In the genomic region with DNA sequence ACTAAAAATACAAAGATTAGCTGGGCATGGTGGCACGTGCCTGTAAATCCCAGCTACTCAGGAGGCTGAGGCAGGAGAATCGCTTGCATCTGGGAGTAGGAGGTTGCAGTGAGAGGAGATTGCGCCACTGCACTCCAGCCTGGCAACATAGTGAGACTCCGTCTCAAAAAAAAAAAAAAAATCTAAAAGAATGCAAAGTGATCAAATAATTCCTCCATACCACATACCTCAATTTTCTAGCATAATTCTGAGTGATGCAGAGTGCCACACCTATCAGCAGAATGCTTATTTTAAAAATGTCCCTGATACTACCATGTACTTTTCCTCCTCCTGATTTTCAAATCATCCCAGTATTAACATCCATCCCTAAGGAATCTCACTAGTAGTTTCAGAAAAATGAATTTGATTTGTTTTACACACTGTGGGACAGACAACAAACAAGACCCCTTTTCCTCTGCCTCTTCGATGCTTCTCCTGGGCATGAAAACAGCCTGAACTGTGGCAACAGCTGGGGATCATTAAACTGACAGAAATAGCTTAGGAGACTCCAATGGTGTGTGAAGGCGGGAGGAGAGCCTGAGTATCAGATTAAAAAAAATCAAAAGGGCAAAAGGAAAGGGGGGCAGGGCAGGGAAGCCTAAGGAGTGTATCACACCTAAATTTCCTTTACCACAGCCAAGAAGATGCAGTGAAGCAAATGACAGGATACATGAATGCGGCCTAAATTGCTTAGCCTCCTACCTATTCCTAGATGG, we compare ENCODE assay signal across 16 cellular contexts.
A peak's percentile ranks its signal among the peaks of the same experiment; 100 is the strongest.
DNase-seq lines count a peak whose midpoint lies in the region; ATAC-seq and TF ChIP-seq lines count a peak whose summit lies in the region.
"Had no signal": no experiment of that assay in that cellular context is flagged by ENCODE, and none has a peak within 500 bp of the region (broad histone marks: within the 10 kb centered on the region; RNA-seq: fewer than 3 reads in every experiment).

No MANE protein-coding gene starts in this region.

- H3K27ac ChIP-seq in BLaER1 (peak overlapping the region; percentile 22; the same call in 1 of the 2 replicates), endodermal cell (ENCODE audit: low read depth, low read length) (peak overlapping the region; percentile 8), lower lobe of right lung (no peak overlapping the region)

- peaks cover 26% of the 10 kb centered on the region for H3K36me3 Mint-ChIP-seq in endodermal cell (ENCODE audit: low read depth)
- peaks cover 23% of the 10 kb centered on the region for H3K36me3 Mint-ChIP-seq in mesothelial cell of epicardium

- no peak overlapping the region for H3K27ac Mint-ChIP-seq in endodermal cell
- peak overlapping the region; percentile 84 for H3K27ac Mint-ChIP-seq in mesothelial cell of epicardium
- H3K27ac Mint-ChIP-seq: activated CD4-positive, alpha-beta T cell treated with anti-CD3 and anti-CD28 coated beads for 36 hours; stimulated activated memory B cell treated with anti-CD40 and anti-IgM and Interleukin-4, amounts not matched to agents 10 μg/mL and 1 μg/mL and 100 μg/mL, for 72 hours had no signal

- H3K36me3 ChIP-seq in BLaER1 (peaks cover 20% of the 10 kb centered on the region), endodermal cell (ENCODE audit: control insufficient read depth, insufficient read depth, low read length) (peaks cover 4% of the 10 kb centered on the region), lower lobe of right lung (no peaks in the 10 kb centered on the region)
- H3K36me3 ChIP-seq: BE2C had no signal

- no peaks in the 10 kb centered on the region for H3K27me3 Mint-ChIP-seq in endodermal cell (ENCODE audit: insufficient read depth)
- H3K27me3 Mint-ChIP-seq in mesothelial cell of epicardium (ENCODE audit: low read depth): no peaks in the 10 kb centered on the region
- H3K27me3 Mint-ChIP-seq: activated CD4-positive, alpha-beta T cell treated with anti-CD3 and anti-CD28 coated beads for 36 hours; stimulated activated memory B cell treated with anti-CD40 and anti-IgM and Interleukin-4, amounts not matched to agents 10 μg/mL and 1 μg/mL and 100 μg/mL, for 72 hours had no signal

- ATAC-seq in lower lobe of right lung (no peak), HG03135 (IDR thresholded peaks at IDR 0.05; ENCODE audit: unreplicated experiment) (no peak), HG03354 (IDR thresholded peaks at IDR 0.05; ENCODE audit: poor library complexity, severe bottlenecking, unreplicated experiment) (no peak)
- ATAC-seq: activated CD4-positive, alpha-beta T cell treated with anti-CD3 and anti-CD28 coated beads for 36 hours; stimulated activated memory B cell treated with anti-CD40 and anti-IgM and Interleukin-4, amounts not matched to agents 10 μg/mL and 1 μg/mL and 100 μg/mL, for 72 hours had no signal

- H3K4me3 Mint-ChIP-seq in endodermal cell (no peak overlapping the region), mesothelial cell of epicardium (no peak overlapping the region)
- H3K4me3 Mint-ChIP-seq: activated CD4-positive, alpha-beta T cell treated with anti-CD3 and anti-CD28 coated beads for 36 hours; stimulated activated memory B cell treated with anti-CD40 and anti-IgM and Interleukin-4, amounts not matched to agents 10 μg/mL and 1 μg/mL and 100 μg/mL, for 72 hours had no signal

- DNase-seq in NCI-H524 (lab: John Stamatoyannopoulos, UW) (peak; percentile 28 to 82), endodermal cell (no peak), mesothelial cell of epicardium (ENCODE audit: low spot score in 2 of 2, unreplicated experiment in 2 of 2) (no peak), lower lobe of right lung (no peak)
- DNase-seq in central memory CD4-positive, alpha-beta T cell: no peak
- DNase-seq: activated CD4-positive, alpha-beta T cell treated with anti-CD3 and anti-CD28 coated beads for 36 hours; activated effector memory CD4-positive, alpha-beta T cell treated with anti-CD3 and anti-CD28 coated beads, Interleukin-2, amount 50 U/mL, for 16 hours; BE2C; MV-4-11; NCI-H774; occipital lobe; stimulated activated CD4-positive, alpha-beta T cell treated with anti-CD3 and anti-CD28 coated beads, Interleukin-2, amount 100 ng/mL, for 24 hours had no signal

- no peak for TF ChIP-seq CTCF in endodermal cell (conservative IDR thresholded peaks at IDR 0.05)
- TF ChIP-seq CTCF in mesothelial cell of epicardium (IDR thresholded peaks at IDR 0.05; ENCODE audit: unreplicated experiment): no peak
- no peak for TF ChIP-seq CTCF in lower lobe of right lung (IDR thresholded peaks at IDR 0.05)

- peaks cover 51% of the 10 kb centered on the region for H3K4me1 ChIP-seq in BLaER1
- no peaks in the 10 kb centered on the region for H3K4me1 ChIP-seq in endodermal cell (ENCODE audit: control insufficient read depth, insufficient read depth, low read length)
- H3K4me1 ChIP-seq in lower lobe of right lung: peaks cover 45% of the 10 kb centered on the region
- H3K4me1 ChIP-seq: BE2C had no signal

- H3K9me3 Mint-ChIP-seq in endodermal cell (no peaks in the 10 kb centered on the region), mesothelial cell of epicardium (peaks cover 5% of the 10 kb centered on the region)
- H3K9me3 Mint-ChIP-seq: stimulated activated memory B cell treated with anti-CD40 and anti-IgM and Interleukin-4, amounts not matched to agents 10 μg/mL and 1 μg/mL and 100 μg/mL, for 72 hours had no signal

- H3K4me2 ChIP-seq in BLaER1: peak overlapping the region; percentile 54

- intact Hi-C loops in lower lobe of right lung (cut with DNase I): no loop called here

- no peaks in the 10 kb centered on the region for H3K27me3 ChIP-seq in BLaER1
- H3K27me3 ChIP-seq in endodermal cell (ENCODE audit: control insufficient read depth, insufficient read depth, low read length, poor library complexity, severe bottlenecking): no peaks in the 10 kb centered on the region
- H3K27me3 ChIP-seq in lower lobe of right lung (ENCODE audit: low read depth): no peaks in the 10 kb centered on the region
- H3K27me3 ChIP-seq: BE2C had no signal

- H3K9me3 ChIP-seq in BLaER1 (no peaks in the 10 kb centered on the region), endodermal cell (ENCODE audit: control insufficient read depth, low read length) (no peaks in the 10 kb centered on the region), lower lobe of right lung (no peaks in the 10 kb centered on the region)
- H3K9me3 ChIP-seq: BE2C had no signal

- H3K4me1 Mint-ChIP-seq in endodermal cell: peaks cover 16% of the 10 kb centered on the region
- H3K4me1 Mint-ChIP-seq in mesothelial cell of epicardium: peaks cover 15% of the 10 kb centered on the region

- H3K4me3 ChIP-seq in BLaER1 (no peak overlapping the region), endodermal cell (ENCODE audit: low read length) (no peak overlapping the region), lower lobe of right lung (no peak overlapping the region)

- 90 to 95% methylated on average over 4 to 7 of the region's 7 CpGs for WGBS in endodermal cell (ENCODE audit: insufficient coverage in 1 of 2, insufficient read length in 1 of 2), 2 experiments

- no peak overlapping the region for H3K9ac ChIP-seq in BLaER1
- H3K9ac ChIP-seq in endodermal cell (ENCODE audit: extremely low read depth, low read length, poor library complexity, severe bottlenecking): no peak overlapping the region

- H4K20me1 ChIP-seq in BLaER1: no peaks in the 10 kb centered on the region; the same call in 1 of the 2 replicates

Comparison
In these comparisons a context has a peak if more than half of its experiments do, and no peak if none do; other contexts are left out.
1. DNase-seq: peak in NCI-H524 (2 of 2); none in endodermal cell (single experiment), mesothelial cell of epicardium (0 of 2), central memory CD4-positive, alpha-beta T cell (single experiment) and lower lobe of right lung (single experiment).